1 cellular context compared by ENCODE assay signal in genomic region chr10:110007171-110007700, GRCh38.
TF ChIP-seq lines count a peak whose summit lies in the region.

No MANE protein-coding gene starts in this region.

TF ChIP-seq in HepG2, 621 proteins besides CTCF, POLR2A, EP300 and RAD21 (continued from another document and continues in another):
- TF ChIP-seq ZNF687 (CRISPR knock-in tag; IDR thresholded peaks at IDR 0.05), result peak; percentile 83
- TF ChIP-seq FOXC1 (CRISPR knock-in tag; IDR thresholded peaks at IDR 0.05; ENCODE audit: borderline replicate concordance), result 0 out of 2 replicates have a peak, but pooled peaks have one; percentile 22
- no peak for TF ChIP-seq NR3C1 (CRISPR knock-in tag; IDR thresholded peaks at IDR 0.05)
- peak; percentile 48; the same call in 1 of the 2 replicates for TF ChIP-seq KDM5B (CRISPR knock-in tag; IDR thresholded peaks at IDR 0.05; ENCODE audit: borderline replicate concordance)
- TF ChIP-seq GTF3A (CRISPR knock-in tag; conservative IDR thresholded peaks at IDR 0.05), result no peak
- TF ChIP-seq CREBL2 (CRISPR knock-in tag; IDR thresholded peaks at IDR 0.05; ENCODE audit: borderline replicate concordance), result no peak
- TF ChIP-seq ZNF280D (CRISPR knock-in tag; IDR thresholded peaks at IDR 0.05), result 0 out of 2 replicates have a peak, but pooled peaks have one; percentile 20
- no peak for TF ChIP-seq ZNF468 (CRISPR knock-in tag; IDR thresholded peaks at IDR 0.05)
- TF ChIP-seq ZNF142 (CRISPR knock-in tag; IDR thresholded peaks at IDR 0.05), result peak; percentile 48; the same call in 1 of the 2 replicates
- TF ChIP-seq RNF2 (conservative IDR thresholded peaks at IDR 0.05; ENCODE audit: low read depth), result no peak
- TF ChIP-seq SOX6 (IDR thresholded peaks at IDR 0.05), result no peak
- TF ChIP-seq SOX6 (CRISPR knock-in tag; IDR thresholded peaks at IDR 0.05), result 0 out of 2 replicates have a peak, but pooled peaks have one; percentile 15
- no peak; the same call in 1 of the 2 replicates for TF ChIP-seq ZMYM4 (CRISPR knock-in tag; IDR thresholded peaks at IDR 0.05)
- no peak for TF ChIP-seq ZNF570 (CRISPR knock-in tag; IDR thresholded peaks at IDR 0.05; ENCODE audit: borderline replicate concordance)
- no peak for TF ChIP-seq ZC3H13 (CRISPR knock-in tag; IDR thresholded peaks at IDR 0.05)
- TF ChIP-seq ZFP91 (CRISPR knock-in tag; IDR thresholded peaks at IDR 0.05; ENCODE audit: borderline replicate concordance), result peak; percentile 72
- TF ChIP-seq ZNF430 (CRISPR knock-in tag; IDR thresholded peaks at IDR 0.05), result 0 out of 2 replicates have a peak, but pooled peaks have one; percentile 28
- TF ChIP-seq KLF11 (CRISPR knock-in tag; IDR thresholded peaks at IDR 0.05), result 0 out of 2 replicates have a peak, but pooled peaks have one; percentile 42
- TF ChIP-seq NCOA2 (CRISPR knock-in tag; IDR thresholded peaks at IDR 0.05), result 0 out of 2 replicates have a peak, but pooled peaks have one; percentile 28
- peak; percentile 41; the same call in 1 of the 2 replicates for TF ChIP-seq SIN3A (IDR thresholded peaks at IDR 0.05; ENCODE audit: borderline replicate concordance, low read depth, low read length)
- 0 out of 2 replicates have a peak, but pooled peaks have one; percentile 37 for TF ChIP-seq HES4 (CRISPR knock-in tag; IDR thresholded peaks at IDR 0.05; ENCODE audit: borderline replicate concordance)
- TF ChIP-seq ZBTB34 (CRISPR knock-in tag; IDR thresholded peaks at IDR 0.05), result no peak
- no peak for TF ChIP-seq GLMP (CRISPR knock-in tag; IDR thresholded peaks at IDR 0.05; ENCODE audit: borderline replicate concordance)
- 0 out of 2 replicates have a peak, but pooled peaks have one; percentile 37 for TF ChIP-seq ZNF367 (CRISPR knock-in tag; IDR thresholded peaks at IDR 0.05; ENCODE audit: borderline replicate concordance)
- no peak for TF ChIP-seq ZBTB25 (CRISPR knock-in tag; IDR thresholded peaks at IDR 0.05)
- TF ChIP-seq SALL1 (CRISPR knock-in tag; IDR thresholded peaks at IDR 0.05), result peak; percentile 59
- no peak for TF ChIP-seq ZNF296 (CRISPR knock-in tag; conservative IDR thresholded peaks at IDR 0.05)
- TF ChIP-seq HINFP (CRISPR knock-in tag; IDR thresholded peaks at IDR 0.05; ENCODE audit: low read depth), result peak; percentile 38; the same call in 1 of the 2 replicates
- TF ChIP-seq MAX (IDR thresholded peaks at IDR 0.05), result peak; percentile 71
- no peak for TF ChIP-seq ZNF414 (CRISPR knock-in tag; IDR thresholded peaks at IDR 0.05)
